Comparison of ENCODE assay signal across 8 cellular contexts in the genomic region with DNA sequence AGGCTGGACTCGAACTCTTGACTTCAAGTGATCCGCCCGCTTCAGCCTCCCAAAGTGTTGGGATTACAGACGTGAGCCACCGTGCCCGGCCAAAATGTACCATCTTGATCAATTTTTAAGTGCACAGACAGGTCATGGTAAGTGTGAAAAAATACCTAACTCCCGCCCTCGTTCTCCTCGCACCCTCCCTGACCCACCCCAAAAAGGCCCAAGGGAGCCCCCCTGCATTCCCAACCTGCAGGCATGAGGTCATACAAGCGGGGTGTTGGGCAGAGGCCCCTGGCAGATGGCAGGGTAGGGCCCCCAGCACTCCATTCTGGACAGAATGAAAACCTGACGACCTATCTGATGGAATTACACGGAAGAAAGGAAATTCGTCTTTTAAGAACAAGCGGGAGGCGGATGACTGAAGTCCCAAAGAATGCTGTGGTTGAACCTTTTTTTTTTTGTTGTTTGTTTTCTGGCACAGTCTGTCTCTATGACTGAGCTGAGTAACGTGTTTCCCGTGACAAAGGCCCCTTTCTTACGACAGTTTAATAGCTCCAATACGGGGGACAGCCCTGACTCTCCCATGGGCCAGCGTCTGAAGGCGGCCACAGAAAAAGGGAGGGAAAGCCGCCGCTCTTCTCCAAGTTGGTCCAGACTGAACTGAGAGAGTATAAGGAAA.
A peak's percentile ranks its signal among the peaks of the same experiment; 100 is the strongest.
DNase-seq lines count a peak whose midpoint lies in the region; ATAC-seq and TF ChIP-seq lines count a peak whose summit lies in the region.
"Had no signal": no experiment of that assay in that cellular context is flagged by ENCODE, and none has a peak within 500 bp of the region (broad histone marks: within the 10 kb centered on the region; RNA-seq: fewer than 3 reads in every experiment).

No MANE protein-coding gene starts in this region.

- RAD21 ChIA-PET in HCT116 (lab: Charles Lee; ENCODE audit: low non-redundant PET in 1 of 2, low total read pairs in 2 of 2, uncharacterized antibody in 2 of 2, unreplicated experiment in 2 of 2): interaction anchor here (0.6 to 2.2 kb wide), 13 partner anchors 9 to 476 kb away, joined by 3 to 10 read pairs (median 5); no protein-coding TSS in a partner anchor

- TF ChIP-seq POLR2A in HCT116 (IDR thresholded peaks at IDR 0.05; ENCODE audit: borderline replicate concordance, extremely low read depth, insufficient read depth, insufficient read length): no peak

- WGBS in smooth muscle cell (ENCODE audit: low lambda C conversion rate): 42% methylated on average over 23 of the region's 23 CpGs

- DNase-seq in HCT116 (ENCODE audit: low read depth, low spot score) (peak; percentile 100), WTC11 (ENCODE audit: low spot score) (no peak), left cardiac atrium (peak; percentile 23), smooth muscle cell (lab: John Stamatoyannopoulos, UW; ENCODE audit: unreplicated experiment) (no peak), GDM1 (lab: John Stamatoyannopoulos, UW) (no peak), left lobe of liver (ENCODE audit: low spot score) (no peak)

- H3K27ac ChIP-seq in HCT116 (ENCODE audit: low read depth, low read length): peak overlapping the region; percentile 82
- peak overlapping the region; percentile 94 for H3K27ac ChIP-seq in smooth muscle cell (ENCODE audit: low read depth)

- H2AFZ ChIP-seq in HCT116 (ENCODE audit: low read depth, low read length, poor library complexity, severe bottlenecking) (no peak overlapping the region), smooth muscle cell (ENCODE audit: low read depth) (no peak overlapping the region)

- intact Hi-C loops in HCT116 (cut with micrococcal nuclease): loop anchor here (1.0 to 2.0 kb wide), 4 partner anchors 33 to 159 kb away; no protein-coding TSS in a partner anchor
- intact Hi-C loops in left cardiac atrium (cut with DNase I): no loop called here

- peaks cover 3% of the 10 kb centered on the region for H3K9me3 Mint-ChIP-seq in WTC11

- no peaks in the 10 kb centered on the region for H3F3A ChIP-seq in smooth muscle cell (ENCODE audit: low read depth)

- H3K9me2 ChIP-seq in HCT116 (ENCODE audit: insufficient read depth): no peaks in the 10 kb centered on the region

- H3K79me2 ChIP-seq in HCT116 (ENCODE audit: insufficient read depth, low read length): no peaks in the 10 kb centered on the region; the same call in 1 of the 2 replicates
- no peaks in the 10 kb centered on the region for H3K79me2 ChIP-seq in smooth muscle cell (ENCODE audit: low read depth)

- H3K4me3 ChIP-seq in HCT116 (replicated peaks in 1 of 2; ENCODE audit: low read depth in 1 of 2, low read length in 2 of 2) (peak overlapping the region in 1 of 2 experiments; percentile 33; a peak in 2 of 4 replicates), smooth muscle cell (no peak overlapping the region)

- BruUV-seq in HCT116 (replicated peaks; lab: Mats Ljungman, UMichigan): TSS peak; percentile 27

- peak overlapping the region; percentile 9; the same call in 1 of the 2 replicates for H3K27ac Mint-ChIP-seq in WTC11
- H3K27ac Mint-ChIP-seq: activated naive CD4-positive, alpha-beta T cell treated with anti-CD3 and anti-CD28 coated beads, Interleukin-2, amount 50 U/mL, for 72 hours had no signal

- TF ChIP-seq RAD21 in HCT116 (IDR thresholded peaks at IDR 0.05; ENCODE audit: low read depth): peak; percentile 62

- H3K4me1 ChIP-seq in HCT116 (ENCODE audit: control insufficient read depth in 1 of 2, insufficient read depth in 2 of 2, low read length in 2 of 2) (peaks cover 46 to 64% of the 10 kb centered on the region in 2 experiments), smooth muscle cell (ENCODE audit: low read depth) (peaks cover 7% of the 10 kb centered on the region)

- no peaks in the 10 kb centered on the region for H3K27me3 ChIP-seq in HCT116 (ENCODE audit: insufficient read depth, low read length)
- H3K27me3 ChIP-seq in smooth muscle cell (ENCODE audit: low read depth): no peaks in the 10 kb centered on the region

- H3K36me3 ChIP-seq in HCT116 (ENCODE audit: control insufficient read depth in 1 of 2, insufficient read depth in 2 of 2, low read length in 2 of 2) (peaks cover 0 to 6% of the 10 kb centered on the region in 2 experiments; a peak in 1 of 4 replicates), smooth muscle cell (ENCODE audit: low read depth) (no peaks in the 10 kb centered on the region)

- ATAC-seq in HCT116 (peak; percentile 87), WTC11 (no peak), left cardiac atrium (peak in 1 of 2 donors; percentile 88), left lobe of liver (no peak), HG03139 (IDR thresholded peaks at IDR 0.05; ENCODE audit: unreplicated experiment) (no peak)
- ATAC-seq: activated naive CD4-positive, alpha-beta T cell treated with anti-CD3 and anti-CD28 coated beads, Interleukin-2, amount 50 U/mL, for 72 hours had no signal

- H3K9ac ChIP-seq in HCT116 (ENCODE audit: low read length): peak overlapping the region; percentile 48
- H3K9ac ChIP-seq in smooth muscle cell (ENCODE audit: low read depth): peak overlapping the region; percentile 92

- peaks cover 11% of the 10 kb centered on the region for H3K4me1 Mint-ChIP-seq in WTC11

- TF ChIP-seq CTCF in HCT116 (IDR thresholded peaks at IDR 0.05 in 2 of 3, conservative IDR thresholded peaks at IDR 0.05 in 1 of 3; ENCODE audit: borderline replicate concordance in 1 of 3, insufficient read depth in 1 of 3, low read depth in 2 of 3, low read length in 2 of 3) (no peak), WTC11 (IDR thresholded peaks at IDR 0.05) (no peak), smooth muscle cell (IDR thresholded peaks at IDR 0.05; ENCODE audit: borderline replicate concordance, insufficient read depth, poor library complexity, severe bottlenecking) (no peak)

- POLR2A ChIA-PET in HCT116 (lab: Charles Lee): interaction anchor here (0.7 to 2.7 kb wide), 16 partner anchors 9 to 159 kb away, joined by 3 to 29 read pairs (median 4); no protein-coding TSS in a partner anchor
- POLR2A ChIA-PET in WTC11 (lab: Charles Lee): no interaction called here

- H3K4me2 ChIP-seq in HCT116 (ENCODE audit: low read length) (peak overlapping the region; percentile 70), smooth muscle cell (peak overlapping the region; percentile 73)

- no peak overlapping the region for H3K4me3 Mint-ChIP-seq in WTC11

- CTCF ChIA-PET in HCT116 (lab: Charles Lee) (interaction anchor here (0.6 to 17.1 kb wide), 7 partner anchors 10 to 473 kb away, joined by 3 to 448 read pairs (median 3); no protein-coding TSS in a partner anchor), WTC11 (lab: Charles Lee) (interaction anchor here (0.7 to 1.0 kb wide), 3 partner anchors 10 to 155 kb away, joined by 3 to 6 read pairs (median 4); no protein-coding TSS in a partner anchor)

- no peaks in the 10 kb centered on the region for H3K27me3 Mint-ChIP-seq in WTC11 (ENCODE audit: low read depth)

- no peaks in the 10 kb centered on the region for H4K20me1 ChIP-seq in HCT116 (ENCODE audit: insufficient read depth)
- H4K20me1 ChIP-seq in smooth muscle cell (ENCODE audit: low read depth): no peaks in the 10 kb centered on the region

- H3K36me3 Mint-ChIP-seq in WTC11: peaks cover 3% of the 10 kb centered on the region; the same call in 1 of the 2 replicates

- H3K9me3 ChIP-seq in HCT116 (ENCODE audit: control insufficient read depth in 1 of 2, insufficient read depth in 1 of 2, low read depth in 1 of 2, low read length in 2 of 2) (peaks cover 0 to 9% of the 10 kb centered on the region in 2 experiments; a peak in 2 of 4 replicates), smooth muscle cell (replicated peaks; ENCODE audit: low read depth) (peaks cover under 1% of the 10 kb centered on the region)

TF ChIP-seq in HCT116, 20 proteins besides CTCF, POLR2A, EP300 and RAD21 (continues in another document):
- peak; percentile 98 for TF ChIP-seq SIN3A (IDR thresholded peaks at IDR 0.05; ENCODE audit: low read depth)

TF ChIP-seq in WTC11, 78 proteins besides CTCF, POLR2A, EP300 and RAD21:
- TF ChIP-seq, protein P1, sequence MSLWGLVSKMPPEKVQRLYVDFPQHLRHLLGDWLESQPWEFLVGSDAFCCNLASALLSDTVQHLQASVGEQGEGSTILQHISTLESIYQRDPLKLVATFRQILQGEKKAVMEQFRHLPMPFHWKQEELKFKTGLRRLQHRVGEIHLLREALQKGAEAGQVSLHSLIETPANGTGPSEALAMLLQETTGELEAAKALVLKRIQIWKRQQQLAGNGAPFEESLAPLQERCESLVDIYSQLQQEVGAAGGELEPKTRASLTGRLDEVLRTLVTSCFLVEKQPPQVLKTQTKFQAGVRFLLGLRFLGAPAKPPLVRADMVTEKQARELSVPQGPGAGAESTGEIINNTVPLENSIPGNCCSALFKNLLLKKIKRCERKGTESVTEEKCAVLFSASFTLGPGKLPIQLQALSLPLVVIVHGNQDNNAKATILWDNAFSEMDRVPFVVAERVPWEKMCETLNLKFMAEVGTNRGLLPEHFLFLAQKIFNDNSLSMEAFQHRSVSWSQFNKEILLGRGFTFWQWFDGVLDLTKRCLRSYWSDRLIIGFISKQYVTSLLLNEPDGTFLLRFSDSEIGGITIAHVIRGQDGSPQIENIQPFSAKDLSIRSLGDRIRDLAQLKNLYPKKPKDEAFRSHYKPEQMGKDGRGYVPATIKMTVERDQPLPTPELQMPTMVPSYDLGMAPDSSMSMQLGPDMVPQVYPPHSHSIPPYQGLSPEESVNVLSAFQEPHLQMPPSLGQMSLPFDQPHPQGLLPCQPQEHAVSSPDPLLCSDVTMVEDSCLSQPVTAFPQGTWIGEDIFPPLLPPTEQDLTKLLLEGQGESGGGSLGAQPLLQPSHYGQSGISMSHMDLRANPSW (CRISPR knock-in tag; conservative IDR thresholded peaks at IDR 0.05; ENCODE audit: low read depth): no peak
- no peak for TF ChIP-seq NFYB (CRISPR knock-in tag; conservative IDR thresholded peaks at IDR 0.05; ENCODE audit: low read depth)
TF ChIP-seq in WTC11: peak in this region for 0.

Comparison
In these comparisons a context has a peak if more than half of its experiments do, and no peak if none do; other contexts are left out.
1. DNase-seq: peak in HCT116 (single experiment) and left cardiac atrium (single experiment); none in WTC11 (single experiment), smooth muscle cell (single experiment), GDM1 (single experiment) and left lobe of liver (single experiment).